16 cellular contexts compared by ENCODE assay signal in genomic region chr3:27451261-27451660, GRCh38.
"Had no signal": no experiment of that assay in that cellular context is flagged by ENCODE, and none has a peak within 500 bp of the region (broad histone marks: within the 10 kb centered on the region; RNA-seq: fewer than 3 reads in every experiment).

No MANE protein-coding gene starts in this region.

- H3K27ac ChIP-seq: hepatocyte, upper lobe of left lung, VCaP had no signal

- H3K27me3 ChIP-seq: hepatocyte, upper lobe of left lung had no signal

- H3K9me3 ChIP-seq: upper lobe of left lung had no signal

- H3K27me3 Mint-ChIP-seq: activated naive CD4-positive, alpha-beta T cell treated with anti-CD3 and anti-CD28 coated beads, Interleukin-2, amount 10 ng/mL, durations not matched to agents 7 days and 5 days; activated naive CD8-positive, alpha-beta T cell treated with anti-CD3 and anti-CD28 coated beads, Interleukin-2, amount 50 U/mL, for 24 hours; dendritic cell treated with granulocyte-macrophage colony-stimulating factor and Interleukin-4, amounts not matched to agents 40 ng/mL and 50 ng/mL, for 4 days; memory B cell had no signal

- H2AFZ ChIP-seq: hepatocyte had no signal

- H3K27ac Mint-ChIP-seq: activated naive CD8-positive, alpha-beta T cell treated with anti-CD3 and anti-CD28 coated beads, Interleukin-2, amount 50 U/mL, for 24 hours; dendritic cell treated with granulocyte-macrophage colony-stimulating factor and Interleukin-4, amounts not matched to agents 40 ng/mL and 50 ng/mL, for 4 days; memory B cell had no signal

- H3K4me2 ChIP-seq: hepatocyte had no signal

- ATAC-seq: activated naive CD8-positive, alpha-beta T cell treated with anti-CD3 and anti-CD28 coated beads, Interleukin-2, amount 50 U/mL, for 24 hours; sciatic nerve had no signal

- H3K4me3 ChIP-seq: hepatocyte, upper lobe of left lung had no signal

- DNase-seq: activated CD4-positive, alpha-beta T cell treated with anti-CD3 and anti-CD28 coated beads for 1 hour; activated CD4-positive, alpha-beta T cell treated with anti-CD3 and anti-CD28 coated beads, Interleukin-2, amount 50 U/mL, for 48 hours; activated naive CD4-positive, alpha-beta T cell treated with anti-CD3 and anti-CD28 coated beads, Interleukin-2, amount 10 ng/mL, durations not matched to agents 7 days and 5 days; activated naive CD8-positive, alpha-beta T cell treated with anti-CD3 and anti-CD28 coated beads, Interleukin-2, amount 50 U/mL, for 24 hours; activated T-cell treated with anti-CD3 and anti-CD28 coated beads for 4 hours; aorta; effector memory CD4-positive, alpha-beta T cell; foreskin fibroblast; stimulated activated naive CD4-positive, alpha-beta T cell treated with Interleukin-2 at 50 U/mL for 16 hours; upper lobe of left lung had no signal

- H3K4me3 Mint-ChIP-seq: activated naive CD4-positive, alpha-beta T cell treated with anti-CD3 and anti-CD28 coated beads, Interleukin-2, amount 10 ng/mL, durations not matched to agents 7 days and 5 days; activated naive CD8-positive, alpha-beta T cell treated with anti-CD3 and anti-CD28 coated beads, Interleukin-2, amount 50 U/mL, for 24 hours; dendritic cell treated with granulocyte-macrophage colony-stimulating factor and Interleukin-4, amounts not matched to agents 40 ng/mL and 50 ng/mL, for 4 days; memory B cell; neural crest cell had no signal

- H3K9me3 Mint-ChIP-seq: activated naive CD4-positive, alpha-beta T cell treated with anti-CD3 and anti-CD28 coated beads, Interleukin-2, amount 10 ng/mL, durations not matched to agents 7 days and 5 days; activated naive CD8-positive, alpha-beta T cell treated with anti-CD3 and anti-CD28 coated beads, Interleukin-2, amount 50 U/mL, for 24 hours; dendritic cell treated with granulocyte-macrophage colony-stimulating factor and Interleukin-4, amounts not matched to agents 40 ng/mL and 50 ng/mL, for 4 days; memory B cell; neural crest cell had no signal
